ENCODE assay signal across 13 cellular contexts in genomic region chr16:83742520-83742919, GRCh38.
"Had no signal": no experiment of that assay in that cellular context is flagged by ENCODE, and none has a peak within 500 bp of the region (broad histone marks: within the 10 kb centered on the region; RNA-seq: fewer than 3 reads in every experiment).

No MANE protein-coding gene starts in this region.

- H3K4me3 ChIP-seq: heart left ventricle, tibial artery had no signal

- H3K36me3 ChIP-seq: brain microvascular endothelial cell, heart left ventricle, neutrophil, tibial artery had no signal

- H3K27me3 ChIP-seq: brain microvascular endothelial cell, heart left ventricle, neutrophil, tibial artery had no signal

- H3K4me1 ChIP-seq: parathyroid adenoma, tibial artery had no signal

- DNase-seq: activated CD4-positive, alpha-beta T cell treated with anti-CD3 and anti-CD28 coated beads, Interleukin-2, amount 50 U/mL, for 48 hours; activated naive CD4-positive, alpha-beta T cell treated with anti-CD3 and anti-CD28 coated beads for 36 hours; brain microvascular endothelial cell; cortex of kidney; effector CD4-positive, alpha-beta T cell; heart left ventricle; immature natural killer cell; mesendoderm; naive thymus-derived CD8-positive, alpha-beta T cell; stimulated activated naive B cell treated with anti-CD40 and anti-IgM and Interleukin-4, amounts not matched to agents 10 μg/mL and 1 μg/mL and 100 μg/mL, for 72 hours; tibial artery had no signal

- H3K9me3 ChIP-seq: heart left ventricle, neutrophil, tibial artery had no signal

- H3K27ac ChIP-seq: brain microvascular endothelial cell, heart left ventricle, neutrophil, parathyroid adenoma, tibial artery had no signal

- H3K9ac ChIP-seq: parathyroid adenoma had no signal
